Comparison of ENCODE assay signal across 25 cellular contexts in genomic region chr2:178395295-178395694, GRCh38.
"Had no signal": no experiment of that assay in that cellular context is flagged by ENCODE, and none has a peak within 500 bp of the region (broad histone marks: within the 10 kb centered on the region; RNA-seq: fewer than 3 reads in every experiment).

No MANE protein-coding gene starts in this region.

- H3K27ac ChIP-seq: left ventricle myocardium inferior, ovary, right atrium auricular region, skin epidermis, stomach, testis, thyroid gland, transverse colon, upper lobe of left lung, vagina had no signal

- ATAC-seq: mucosa of descending colon; naive thymus-derived CD4-positive, alpha-beta T cell; natural killer cell treated with Interleukin-12 subunit alpha and Interleukin-12 subunit beta and Interleukin-15 and Interleukin-18, amount 100 ng/mL, for 72 hours; sciatic nerve; stimulated activated naive B cell treated with anti-CD40 and anti-IgM and Interleukin-4, amounts not matched to agents 10 μg/mL and 1 μg/mL and 100 μg/mL, for 72 hours; stimulated activated naive CD8-positive, alpha-beta T cell treated with anti-CD3 and anti-CD28 coated beads, Interleukin-15, Interleukin-2, amounts not matched to agents 100 U/mL and 50 U/mL, for 24 hours had no signal

- H3K4me3 ChIP-seq: left ventricle myocardium inferior, lung, mucosa of descending colon, ovary, right atrium auricular region, skin epidermis, stomach, testis, thyroid gland, transverse colon, upper lobe of left lung, vagina had no signal

- H3K9me3 ChIP-seq: left ventricle myocardium inferior, mucosa of descending colon, ovary, right atrium auricular region, stomach, testis, thyroid gland, transverse colon, upper lobe of left lung, vagina had no signal

- DNase-seq: hypothalamus; islet precursor cell; left ventricle myocardium inferior; mesendoderm; midbrain; mucosa of descending colon; naive thymus-derived CD4-positive, alpha-beta T cell; ovary; stimulated activated CD4-positive, alpha-beta T cell treated with anti-CD3 and anti-CD28 coated beads, Interleukin-12 subunit alpha, Interleukin-12 subunit beta, amount 100 ng/mL, for 4 hours; stimulated activated CD4-positive, alpha-beta T cell treated with anti-CD3 and anti-CD28 coated beads, Interleukin-15, amount 100 ng/mL, for 24 hours; stimulated activated CD4-positive, alpha-beta T cell treated with anti-CD3 and anti-CD28 coated beads, Interleukin-2, amount 100 ng/mL, for 24 hours; stimulated activated CD4-positive, alpha-beta T cell treated with anti-CD3 and anti-CD28 coated beads, Interleukin-4, amount 100 ng/mL, for 1 hour; stimulated activated naive B cell treated with anti-CD40 and anti-IgM and Interleukin-4, amounts not matched to agents 10 μg/mL and 1 μg/mL and 100 μg/mL, for 72 hours; stimulated activated naive CD8-positive, alpha-beta T cell treated with anti-CD3 and anti-CD28 coated beads, Interleukin-15, Interleukin-2, amounts not matched to agents 100 U/mL and 50 U/mL, for 24 hours; stomach; testis; thyroid gland; transverse colon; upper lobe of left lung had no signal

- H3K27me3 ChIP-seq: ovary, right atrium auricular region, stomach, testis, thyroid gland, transverse colon, upper lobe of left lung, vagina had no signal

- H3K36me3 ChIP-seq: left ventricle myocardium inferior, ovary, right atrium auricular region, stomach, thyroid gland, transverse colon, upper lobe of left lung, vagina had no signal

- H3K4me1 ChIP-seq: right atrium auricular region, stomach, testis, thyroid gland, transverse colon, upper lobe of left lung, vagina had no signal
